In the genomic region with DNA sequence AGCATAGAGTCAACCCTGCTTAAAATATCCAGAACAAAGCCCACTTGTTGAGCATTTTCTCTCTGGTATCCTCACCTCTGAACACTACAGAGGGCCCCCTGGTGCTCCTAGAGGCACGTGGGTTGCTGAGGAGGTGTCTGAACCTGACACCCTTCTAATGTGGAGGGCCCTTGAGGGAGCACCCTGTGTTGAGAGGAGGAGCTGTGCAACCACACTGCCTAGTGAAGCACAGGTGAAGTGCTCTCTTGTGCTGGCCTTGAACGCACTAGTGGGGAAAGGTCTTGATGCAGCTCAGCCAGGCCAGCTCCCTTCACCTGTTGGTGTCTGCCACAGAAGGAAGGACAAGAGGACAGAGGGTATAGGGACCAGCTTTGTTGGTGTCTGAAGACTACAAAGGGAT, we compare ENCODE assay signal across 12 cellular contexts. TPM values are rescaled to one million over a fixed set of nuclear protein-coding genes. Genes with fewer than 3 reads are reported as not detected.
A peak's percentile ranks its signal among the peaks of the same experiment; 100 is the strongest.
DNase-seq lines count a peak whose midpoint lies in the region; ATAC-seq and TF ChIP-seq lines count a peak whose summit lies in the region.
"Had no signal": no experiment of that assay in that cellular context is flagged by ENCODE, and none has a peak within 500 bp of the region (broad histone marks: within the 10 kb centered on the region; RNA-seq: fewer than 3 reads in every experiment).

No MANE protein-coding gene starts in this region.

- peaks cover 0 to 2% (median 0%) of the 10 kb centered on the region in 7 donors for H3K9me3 Mint-ChIP-seq in CD4-positive, CD25-positive, alpha-beta regulatory T cell
- H3K9me3 Mint-ChIP-seq in central memory CD8-positive, alpha-beta T cell: no peaks in the 10 kb centered on the region

- no peaks in the 10 kb centered on the region for H3K9me3 ChIP-seq in CD4-positive, CD25-positive, alpha-beta regulatory T cell (ENCODE audit: control insufficient read depth in 2 of 2, low read length in 2 of 2)
- H3K9me3 ChIP-seq: Caco-2 had no signal

- peak overlapping the region; percentile 5 to 68 (median 43) for H3K4me3 Mint-ChIP-seq in CD4-positive, CD25-positive, alpha-beta regulatory T cell
- H3K4me3 Mint-ChIP-seq in central memory CD8-positive, alpha-beta T cell: peak overlapping the region; percentile 18

- ATAC-seq in CD4-positive, CD25-positive, alpha-beta regulatory T cell (ENCODE audit: low read depth in 2 of 2): peak in 1 of 2 donors; percentile 35
- ATAC-seq in GM19025 (IDR thresholded peaks at IDR 0.05; ENCODE audit: low read depth, unreplicated experiment): peak; percentile 21
- peak; percentile 45 for ATAC-seq in central memory CD8-positive, alpha-beta T cell (replicated peaks; ENCODE audit: extremely low read depth, poor library complexity, severe bottlenecking)

- H3K27ac ChIP-seq in CD4-positive, CD25-positive, alpha-beta regulatory T cell (ENCODE audit: insufficient read depth, low read length, poor library complexity, severe bottlenecking): no peak overlapping the region
- H3K27ac ChIP-seq in brain microvascular endothelial cell: no peak overlapping the region

- H3K36me3 ChIP-seq in CD4-positive, CD25-positive, alpha-beta regulatory T cell (ENCODE audit: control insufficient read depth, insufficient read depth, low read length): peaks cover 19% of the 10 kb centered on the region
- peaks cover 22% of the 10 kb centered on the region for H3K36me3 ChIP-seq in brain microvascular endothelial cell (replicated peaks)

- DNase-seq in CD4-positive, CD25-positive, alpha-beta regulatory T cell: peak in 1 of 3 donors; percentile 19
- DNase-seq in Jurkat, Clone E6-1 (ENCODE audit: low read depth, low spot score): peak; percentile 20
- DNase-seq in central memory CD8-positive, alpha-beta T cell (ENCODE audit: low spot score in 2 of 2): no peak
- DNase-seq in brain microvascular endothelial cell (no peak), NCI-H1694 (lab: John Stamatoyannopoulos, UW) (no peak), GF-D8 (lab: John Stamatoyannopoulos, UW) (no peak), EL (no peak)
- DNase-seq: Caco-2, Karpas-422, PC-3 had no signal

- H3K4me1 Mint-ChIP-seq in CD4-positive, CD25-positive, alpha-beta regulatory T cell: peaks cover 29 to 63% (median 46%) of the 10 kb centered on the region in 4 donors
- peaks cover 51% of the 10 kb centered on the region for H3K4me1 Mint-ChIP-seq in central memory CD8-positive, alpha-beta T cell

- H3K27me3 ChIP-seq in CD4-positive, CD25-positive, alpha-beta regulatory T cell (ENCODE audit: control insufficient read depth, insufficient read depth, low read length): no peaks in the 10 kb centered on the region
- no peaks in the 10 kb centered on the region for H3K27me3 ChIP-seq in brain microvascular endothelial cell (replicated peaks)

- in situ Hi-C loops in brain microvascular endothelial cell (cut with HindIII; ENCODE audit: low pct_ligation_motif_present, low sequenced_read_pairs): no loop called here

- no peaks in the 10 kb centered on the region for H3K27me3 Mint-ChIP-seq in CD4-positive, CD25-positive, alpha-beta regulatory T cell
- no peaks in the 10 kb centered on the region for H3K27me3 Mint-ChIP-seq in central memory CD8-positive, alpha-beta T cell

- H3K4me1 ChIP-seq in CD4-positive, CD25-positive, alpha-beta regulatory T cell (ENCODE audit: control insufficient read depth, insufficient read depth, low read length, poor library complexity, severe bottlenecking): peaks cover 47% of the 10 kb centered on the region

- peak overlapping the region; percentile 82 to 97 (median 88) for H3K27ac Mint-ChIP-seq in CD4-positive, CD25-positive, alpha-beta regulatory T cell
- peak overlapping the region; percentile 77 for H3K27ac Mint-ChIP-seq in central memory CD8-positive, alpha-beta T cell (ENCODE audit: low read depth)

- TF ChIP-seq CTCF in brain microvascular endothelial cell (IDR thresholded peaks at IDR 0.05; ENCODE audit: low read depth, low read length, missing control alignments): no peak

- H3K36me3 Mint-ChIP-seq in CD4-positive, CD25-positive, alpha-beta regulatory T cell: peaks cover 26% of the 10 kb centered on the region
- peaks cover 9% of the 10 kb centered on the region for H3K36me3 Mint-ChIP-seq in central memory CD8-positive, alpha-beta T cell (ENCODE audit: insufficient read depth)

- H3K4me3 ChIP-seq in CD4-positive, CD25-positive, alpha-beta regulatory T cell (ENCODE audit: low read depth, low read length): no peak overlapping the region
- H3K4me3 ChIP-seq in Jurkat, Clone E6-1 (ENCODE audit: low read length): no peak overlapping the region
- no peak overlapping the region for H3K4me3 ChIP-seq in brain microvascular endothelial cell (ENCODE audit: low read depth, low read length)

RNA-seq across cellular contexts. Expression of a gene that starts 51.9 kb away (rescaled TPM):
- not detected for total RNA-seq in CD4-positive, CD25-positive, alpha-beta regulatory T cell
- polyA plus RNA-seq in CD4-positive, CD25-positive, alpha-beta regulatory T cell: not detected
- polyA plus RNA-seq in Jurkat, Clone E6-1 (2012; ENCODE audit: insufficient read depth, insufficient read length): not detected
- total RNA-seq: Caco-2, PC-3, pulmonary artery endothelial cell had no signal
